Comparison of ENCODE assay signal across 15 cellular contexts in genomic region chr18:55763298-55763697, GRCh38.
DNase-seq lines count a peak whose midpoint lies in the region; ATAC-seq and TF ChIP-seq lines count a peak whose summit lies in the region.
"Had no signal": no experiment of that assay in that cellular context is flagged by ENCODE, and none has a peak within 500 bp of the region (broad histone marks: within the 10 kb centered on the region; RNA-seq: fewer than 3 reads in every experiment).

No MANE protein-coding gene starts in this region.

- intact Hi-C loops in IMR-90 (cut with micrococcal nuclease), result loop anchor here (5.0 kb wide), 1 partner anchor 176 kb away; the partner anchor contains the start of gene TCF4
- intact Hi-C loops in left cardiac atrium (cut with DNase I), result no loop called here

- no peak overlapping the region for H2AK5ac ChIP-seq in IMR-90 (ENCODE audit: low read depth, low read length)

- no peak overlapping the region for H4K8ac ChIP-seq in IMR-90 (ENCODE audit: low read depth in 2 of 2, low read length in 2 of 2)

- H3K27me3 ChIP-seq in IMR-90 (ENCODE audit: control insufficient read depth, insufficient read depth, low read length), result no peaks in the 10 kb centered on the region

- no peak overlapping the region for H3K18ac ChIP-seq in IMR-90 (ENCODE audit: low read depth, low read length)

- no peak overlapping the region for H2BK15ac ChIP-seq in IMR-90 (ENCODE audit: low read depth, low read length)

- peaks cover 6% of the 10 kb centered on the region for H3K9me1 ChIP-seq in IMR-90 (ENCODE audit: insufficient read depth, low read length)

- H3K36me3 ChIP-seq in IMR-90 (ENCODE audit: control insufficient read depth, insufficient read depth, low read length), result no peaks in the 10 kb centered on the region
- H3K36me3 ChIP-seq: prostate gland had no signal

- TF ChIP-seq POLR2A in IMR-90 (IDR thresholded peaks at IDR 0.05; ENCODE audit: low read depth, low read length), result no peak

- H3K56ac ChIP-seq in IMR-90 (ENCODE audit: extremely low read depth, insufficient read depth, low read length), result no peak overlapping the region

- H3K4me1 ChIP-seq in IMR-90 (ENCODE audit: control insufficient read depth, insufficient read depth, low read length), result peaks cover 6% of the 10 kb centered on the region
- H3K4me1 ChIP-seq: prostate gland had no signal

- H2BK5ac ChIP-seq in IMR-90 (ENCODE audit: low read depth, low read length, poor library complexity, severe bottlenecking), result peak overlapping the region; percentile 11

- no peak for TF ChIP-seq CTCF in IMR-90 (conservative IDR thresholded peaks at IDR 0.05; ENCODE audit: low read depth, low read length)
- no peak for TF ChIP-seq CTCF in astrocyte of the spinal cord (IDR thresholded peaks at IDR 0.05; ENCODE audit: low read depth, low read length)
- no peak for TF ChIP-seq CTCF in GM20000 (IDR thresholded peaks at IDR 0.05; ENCODE audit: extremely low read depth, missing control alignments)

- H3K23ac ChIP-seq in IMR-90 (ENCODE audit: low read depth, low read length), result no peak overlapping the region

- no peak overlapping the region for H4K91ac ChIP-seq in IMR-90 (ENCODE audit: insufficient read depth, low read depth, low read length)

- whole genome bisulfite sequencing in IMR-90 (ENCODE audit: extremely low coverage in 2 of 2, insufficient read length in 1 of 2), 2 experiments, result no CpG with 5 or more reads among the region's 2 CpGs

- H2AK9ac ChIP-seq in IMR-90 (replicated peaks; ENCODE audit: low read depth, low read length, poor library complexity), result no peak overlapping the region

- BruUV-seq in IMR-90 (replicated peaks; lab: Mats Ljungman, UMichigan), result no TSS peak

- no peak overlapping the region for H3K27ac ChIP-seq in IMR-90 (ENCODE audit: insufficient read depth, low read length)
- H3K27ac ChIP-seq: prostate gland had no signal

- CTCF ChIA-PET in IMR-90 (lab: Yijun Ruan, JAX), result interaction anchor here (0.8 to 1.5 kb wide), 2 partner anchors 10 to 278 kb away, joined by 3 read pairs; no protein-coding TSS in a partner anchor

- no peak overlapping the region for H3K27ac Mint-ChIP-seq in activated naive CD4-positive, alpha-beta T cell treated with anti-CD3 and anti-CD28 coated beads, Interleukin-2, amount 50 U/mL, for 72 hours
- H3K27ac Mint-ChIP-seq: stimulated activated memory B cell treated with anti-CD40 and anti-IgM and Interleukin-4, amounts not matched to agents 10 μg/mL and 1 μg/mL and 100 μg/mL, for 72 hours had no signal

- ATAC-seq in IMR-90 (ENCODE audit: low read depth), result peak; percentile 90
- ATAC-seq in left cardiac atrium, result no peak
- ATAC-seq in activated naive CD4-positive, alpha-beta T cell treated with anti-CD3 and anti-CD28 coated beads, Interleukin-2, amount 50 U/mL, for 72 hours, result no peak
- ATAC-seq: mucosa of descending colon; stimulated activated memory B cell treated with anti-CD40 and anti-IgM and Interleukin-4, amounts not matched to agents 10 μg/mL and 1 μg/mL and 100 μg/mL, for 72 hours had no signal

- in situ Hi-C loops in IMR-90 (cut with MboI; ENCODE audit: low sequenced_read_pairs) (no loop called here), astrocyte of the spinal cord (cut with HindIII; ENCODE audit: low sequenced_read_pairs) (no loop called here)

- no peak overlapping the region for H2BK120ac ChIP-seq in IMR-90 (ENCODE audit: low read depth, low read length)

- H2BK20ac ChIP-seq in IMR-90 (ENCODE audit: low read depth, low read length), result no peak overlapping the region

- TF ChIP-seq RAD21 in IMR-90 (IDR thresholded peaks at IDR 0.05; ENCODE audit: low read length), result no peak

- dilution Hi-C loops in IMR-90 (cut with HindIII; ENCODE audit: low sequenced_read_pairs, unreplicated experiment), result no loop called here

- no peaks in the 10 kb centered on the region for H4K20me1 ChIP-seq in IMR-90 (ENCODE audit: insufficient read depth, low read length)

- H3K4ac ChIP-seq in IMR-90 (ENCODE audit: low read depth, low read length), result no peak overlapping the region

- no peak overlapping the region for H4K5ac ChIP-seq in IMR-90 (ENCODE audit: low read depth, low read length)

- H3K9me3 Mint-ChIP-seq in activated naive CD4-positive, alpha-beta T cell treated with anti-CD3 and anti-CD28 coated beads, Interleukin-2, amount 50 U/mL, for 72 hours, result no peaks in the 10 kb centered on the region
- H3K9me3 Mint-ChIP-seq: stimulated activated memory B cell treated with anti-CD40 and anti-IgM and Interleukin-4, amounts not matched to agents 10 μg/mL and 1 μg/mL and 100 μg/mL, for 72 hours had no signal

- no peak overlapping the region for H2AFZ ChIP-seq in IMR-90 (replicated peaks; ENCODE audit: low read length, poor library complexity)

- H3K9ac ChIP-seq in IMR-90 (ENCODE audit: low read depth, low read length), result no peak overlapping the region

- POLR2A ChIA-PET in IMR-90 (lab: Charles Lee; ENCODE audit: unreplicated experiment), result interaction anchor here (0.6 kb wide), 1 partner anchor 516 kb away, joined by 6 read pairs; no protein-coding TSS in a partner anchor

- H3K4me3 ChIP-seq in IMR-90 (ENCODE audit: insufficient read depth, low read depth, low read length) (no peak overlapping the region), astrocyte of the spinal cord (ENCODE audit: low read depth, low read length) (no peak overlapping the region)
- H3K4me3 ChIP-seq: mucosa of descending colon, prostate gland had no signal

- H3K9me3 ChIP-seq in IMR-90 (ENCODE audit: control insufficient read depth, insufficient read depth, low read length), result no peaks in the 10 kb centered on the region
- H3K9me3 ChIP-seq: prostate gland had no signal

- no peaks in the 10 kb centered on the region for H3K79me1 ChIP-seq in IMR-90 (ENCODE audit: low read depth in 1 of 2, low read length in 2 of 2)

- H3K36me3 Mint-ChIP-seq in activated naive CD4-positive, alpha-beta T cell treated with anti-CD3 and anti-CD28 coated beads, Interleukin-2, amount 50 U/mL, for 72 hours, result no peaks in the 10 kb centered on the region
- H3K36me3 Mint-ChIP-seq: stimulated activated memory B cell treated with anti-CD40 and anti-IgM and Interleukin-4, amounts not matched to agents 10 μg/mL and 1 μg/mL and 100 μg/mL, for 72 hours had no signal

- H3K4me2 ChIP-seq in IMR-90 (ENCODE audit: low read depth, low read length), result no peak overlapping the region

- DNase-seq in AG20443 (ENCODE audit: low spot score), result peak; percentile 43
- peak; percentile 85 for DNase-seq in IMR-90
- DNase-seq in astrocyte of the spinal cord (ENCODE audit: low read depth, low spot score), result peak; percentile 71
- peak; percentile 69 for DNase-seq in kidney glomerular epithelial cell (lab: John Stamatoyannopoulos, UW)
- DNase-seq in left cardiac atrium, result no peak
- DNase-seq in activated naive CD4-positive, alpha-beta T cell treated with anti-CD3 and anti-CD28 coated beads, Interleukin-2, amount 50 U/mL, for 72 hours (ENCODE audit: low spot score in 2 of 2), result no peak
- DNase-seq in GM20000 (ENCODE audit: low spot score), result no peak
- no peak for DNase-seq in stimulated activated CD4-positive, alpha-beta T cell treated with anti-CD3 and anti-CD28 coated beads, Interleukin-1b, Interleukin-23, amount 100 ng/mL, for 48 hours
- DNase-seq: C1 segment of cervical spinal cord; central memory CD4-positive, alpha-beta T cell; mucosa of descending colon; NCI-H526 treated with DMSO at 0.1 percent for 48 hours; stimulated activated CD4-positive, alpha-beta T cell treated with anti-CD3 and anti-CD28 coated beads, Interleukin-4, amount 100 ng/mL, for 24 hours had no signal

- H3K14ac ChIP-seq in IMR-90 (replicated peaks; ENCODE audit: low read depth, low read length), result no peak overlapping the region

TF ChIP-seq in IMR-90, 13 proteins besides CTCF, POLR2A, EP300 and RAD21:
- TF ChIP-seq RFX5 (IDR thresholded peaks at IDR 0.05; ENCODE audit: low read depth, low read length) (no peak), MAZ (IDR thresholded peaks at IDR 0.05; ENCODE audit: borderline replicate concordance, low read depth, low read length) (no peak), FOS (IDR thresholded peaks at IDR 0.05; ENCODE audit: low read depth, low read length) (0 out of 2 replicates have a peak, but pooled peaks have one; percentile 15), SMC3 (IDR thresholded peaks at IDR 0.05; ENCODE audit: low read depth, low read length) (no peak), CEBPB (IDR thresholded peaks at IDR 0.05; ENCODE audit: low read depth, low read length) (peak; percentile 26; the same call in 1 of the 2 replicates), ELK1 (IDR thresholded peaks at IDR 0.05; ENCODE audit: borderline replicate concordance, low read depth, low read length) (no peak), MAFK (IDR thresholded peaks at IDR 0.05; ENCODE audit: low read depth, low read length) (no peak), USF2 (IDR thresholded peaks at IDR 0.05; ENCODE audit: low read depth, low read length) (no peak), RCOR1 (IDR thresholded peaks at IDR 0.05; ENCODE audit: insufficient replicate concordance, low read length) (peak; percentile 77)

Comparison
In these comparisons a context has a peak if more than half of its experiments do, and no peak if none do; other contexts are left out.
1. DNase-seq: peak in AG20443 (single experiment), IMR-90 (single experiment), astrocyte of the spinal cord (single experiment) and kidney glomerular epithelial cell (single experiment); none in left cardiac atrium (single experiment), activated naive CD4-positive, alpha-beta T cell treated with anti-CD3 and anti-CD28 coated beads, Interleukin-2, amount 50 U/mL, for 72 hours (0 of 2), GM20000 (single experiment) and stimulated activated CD4-positive, alpha-beta T cell treated with anti-CD3 and anti-CD28 coated beads, Interleukin-1b, Interleukin-23, amount 100 ng/mL, for 48 hours (single experiment).